ENCODE assay signal across 9 cellular contexts in the genomic region with DNA sequence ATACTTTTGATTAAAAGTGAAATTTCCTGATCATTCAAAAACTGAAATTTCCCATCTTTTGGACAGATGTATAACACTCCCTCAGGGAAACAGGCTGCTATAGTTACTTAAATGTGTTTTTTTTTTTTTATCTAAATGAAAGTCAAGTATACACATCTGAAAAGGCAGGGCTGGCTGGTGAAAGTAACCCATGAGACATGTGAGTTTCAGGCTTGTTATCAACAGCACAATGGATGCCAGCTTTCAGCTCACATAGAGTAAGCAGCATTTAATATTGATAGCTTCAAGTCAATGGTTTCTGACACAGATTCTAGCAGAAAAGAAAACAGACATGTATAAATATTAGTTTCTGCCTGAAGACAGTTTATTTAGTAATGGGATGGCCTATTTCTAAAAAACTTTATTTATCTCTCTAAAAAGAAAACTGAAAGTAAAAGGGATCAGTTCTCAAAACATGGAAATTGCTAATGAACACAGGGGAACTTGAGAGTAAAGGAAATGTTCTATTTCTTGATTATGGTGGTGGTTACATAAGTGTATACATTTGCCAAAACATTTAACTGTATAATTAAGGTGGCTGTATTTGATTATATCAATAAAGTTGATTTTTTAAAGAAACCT.
A peak's percentile ranks its signal among the peaks of the same experiment; 100 is the strongest.
DNase-seq lines count a peak whose midpoint lies in the region; ATAC-seq and TF ChIP-seq lines count a peak whose summit lies in the region.
"Had no signal": no experiment of that assay in that cellular context is flagged by ENCODE, and none has a peak within 500 bp of the region (broad histone marks: within the 10 kb centered on the region; RNA-seq: fewer than 3 reads in every experiment).

No MANE protein-coding gene starts in this region.

- H3K36me3 ChIP-seq in spleen: no peaks in the 10 kb centered on the region

- peak; percentile 88 for ATAC-seq in HG02759 (IDR thresholded peaks at IDR 0.05; ENCODE audit: unreplicated experiment)

- no peak overlapping the region for H3K27ac Mint-ChIP-seq in activated CD4-positive, alpha-beta T cell treated with anti-CD3 and anti-CD28 coated beads, Interleukin-2, amount 10 ng/mL, durations not matched to agents 24 days and 14 days
- H3K27ac Mint-ChIP-seq in T-helper 2 cell treated with Interferon-gamma antibody and Interleukin-4, amounts not matched to agents 5 μg/mL and 100 μg/mL, for 36 hours: peak overlapping the region; percentile 31
- H3K27ac Mint-ChIP-seq: IgD-negative memory B cell had no signal

- peak overlapping the region in 6 of 8 donors; percentile 5 to 60 (median 32) for H3K27ac ChIP-seq in spleen

- H3K4me1 ChIP-seq in spleen: peaks cover 0 to 18% (median 9%) of the 10 kb centered on the region in 6 donors

- TF ChIP-seq CTCF in spleen (IDR thresholded peaks at IDR 0.05 in 8 of 11, conservative IDR thresholded peaks at IDR 0.05 in 3 of 11): no peak

- H3K4me3 ChIP-seq in spleen: no peak overlapping the region

- H3K27me3 ChIP-seq in spleen (replicated peaks in 1 of 7): no peaks in the 10 kb centered on the region

- no peak for DNase-seq in activated CD4-positive, alpha-beta T cell treated with anti-CD3 and anti-CD28 coated beads, Interleukin-2, amount 10 ng/mL, durations not matched to agents 24 days and 14 days
- no peak for DNase-seq in activated CD4-positive, alpha-beta T cell treated with anti-CD3 and anti-CD28 coated beads, Interleukin-2, amount 50 U/mL, for 48 hours
- DNase-seq in T-helper 2 cell treated with Interferon-gamma antibody and Interleukin-4, amounts not matched to agents 5 μg/mL and 100 μg/mL, for 36 hours (ENCODE audit: low spot score): no peak
- DNase-seq in spleen (no peak), NAMALWA (ENCODE audit: low spot score) (no peak), NCI-H510A (lab: John Stamatoyannopoulos, UW) (no peak), NCI-H345 treated with DMSO at 0.1 percent for 48 hours (lab: John Stamatoyannopoulos, UW; ENCODE audit: unreplicated experiment) (no peak)

- intact Hi-C loops in activated CD4-positive, alpha-beta T cell treated with anti-CD3 and anti-CD28 coated beads, Interleukin-2, amount 10 ng/mL, durations not matched to agents 24 days and 14 days (cut with micrococcal nuclease): no loop called here
- intact Hi-C loops in spleen (cut with DNase I; ENCODE audit: low total_unique reads): no loop called here

- peaks cover 8% of the 10 kb centered on the region for H3K9me3 Mint-ChIP-seq in activated CD4-positive, alpha-beta T cell treated with anti-CD3 and anti-CD28 coated beads, Interleukin-2, amount 10 ng/mL, durations not matched to agents 24 days and 14 days
- H3K9me3 Mint-ChIP-seq in T-helper 2 cell treated with Interferon-gamma antibody and Interleukin-4, amounts not matched to agents 5 μg/mL and 100 μg/mL, for 36 hours: peaks cover 3% of the 10 kb centered on the region

- no peak for TF ChIP-seq POLR2A in spleen (IDR thresholded peaks at IDR 0.05)

- H3K36me3 Mint-ChIP-seq in activated CD4-positive, alpha-beta T cell treated with anti-CD3 and anti-CD28 coated beads, Interleukin-2, amount 10 ng/mL, durations not matched to agents 24 days and 14 days (ENCODE audit: low read depth): no peaks in the 10 kb centered on the region
- H3K36me3 Mint-ChIP-seq in T-helper 2 cell treated with Interferon-gamma antibody and Interleukin-4, amounts not matched to agents 5 μg/mL and 100 μg/mL, for 36 hours (ENCODE audit: low read depth): no peaks in the 10 kb centered on the region
- H3K36me3 Mint-ChIP-seq: IgD-negative memory B cell had no signal

- peaks cover 0 to 13% (median 5%) of the 10 kb centered on the region in 8 donors for H3K9me3 ChIP-seq in spleen

- H3K4me3 Mint-ChIP-seq in activated CD4-positive, alpha-beta T cell treated with anti-CD3 and anti-CD28 coated beads, Interleukin-2, amount 10 ng/mL, durations not matched to agents 24 days and 14 days: peak overlapping the region; percentile 32
- H3K4me3 Mint-ChIP-seq in T-helper 2 cell treated with Interferon-gamma antibody and Interleukin-4, amounts not matched to agents 5 μg/mL and 100 μg/mL, for 36 hours: peak overlapping the region; percentile 55
- H3K4me3 Mint-ChIP-seq: IgD-negative memory B cell had no signal

- no peaks in the 10 kb centered on the region for H3K27me3 Mint-ChIP-seq in activated CD4-positive, alpha-beta T cell treated with anti-CD3 and anti-CD28 coated beads, Interleukin-2, amount 10 ng/mL, durations not matched to agents 24 days and 14 days
- peaks cover 4% of the 10 kb centered on the region for H3K27me3 Mint-ChIP-seq in T-helper 2 cell treated with Interferon-gamma antibody and Interleukin-4, amounts not matched to agents 5 μg/mL and 100 μg/mL, for 36 hours (ENCODE audit: low read depth)
- H3K27me3 Mint-ChIP-seq: IgD-negative memory B cell had no signal

- peaks cover 2% of the 10 kb centered on the region for H3K4me1 Mint-ChIP-seq in activated CD4-positive, alpha-beta T cell treated with anti-CD3 and anti-CD28 coated beads, Interleukin-2, amount 10 ng/mL, durations not matched to agents 24 days and 14 days
- H3K4me1 Mint-ChIP-seq in T-helper 2 cell treated with Interferon-gamma antibody and Interleukin-4, amounts not matched to agents 5 μg/mL and 100 μg/mL, for 36 hours (ENCODE audit: low read depth): peaks cover 5% of the 10 kb centered on the region
